12 cellular contexts compared by ENCODE assay signal in genomic region chr6:75611011-75611701, GRCh38. TPM values are rescaled to one million over a fixed set of nuclear protein-coding genes. Genes with fewer than 3 reads are reported as not detected.
DNase-seq lines count a peak whose midpoint lies in the region; ATAC-seq, FAIRE-seq and TF ChIP-seq lines count a peak whose summit lies in the region.
"Had no signal": no experiment of that assay in that cellular context is flagged by ENCODE, and none has a peak within 500 bp of the region (broad histone marks: within the 10 kb centered on the region; RNA-seq: fewer than 3 reads in every experiment).

No MANE protein-coding gene starts in this region.

- DNase-seq in CD8-positive, alpha-beta memory T cell: no peak
- no peak for DNase-seq in K562 (ENCODE audit: extremely low read depth in 1 of 4, low spot score in 3 of 4)
- DNase-seq in neural progenitor cell (ENCODE audit: low spot score): no peak
- no peak for DNase-seq in OCI-M2 (lab: John Stamatoyannopoulos, UW; ENCODE audit: unreplicated experiment)
- no peak for DNase-seq in NOMO-1 (lab: John Stamatoyannopoulos, UW; ENCODE audit: unreplicated experiment in 2 of 2)
- DNase-seq: NCI-H1092, NCI-H510A treated with DMSO at 0.1 percent for 48 hours, right cardiac atrium had no signal

- H3K27ac Mint-ChIP-seq in CD8-positive, alpha-beta memory T cell: peak overlapping the region; percentile 6 to 91 (median 78)
- no peak overlapping the region for H3K27ac Mint-ChIP-seq in neural progenitor cell

- TF ChIP-seq EP300 in K562 (IDR thresholded peaks at IDR 0.05; ENCODE audit: low read length): no peak

- no TSS peak for BruUV-seq in K562 (replicated peaks; lab: Mats Ljungman, UMichigan)

- in situ Hi-C loops in K562 (cut with MboI): no loop called here

- POLR2A ChIA-PET in CD8-positive, alpha-beta memory T cell (lab: Charles Lee): interaction anchor here (3.5 kb wide), 1 partner anchor 9 kb away, joined by 17 read pairs; the partner anchor contains the start of gene SENP6
- POLR2A ChIA-PET in K562 (lab: Yijun Ruan, JAX): interaction anchor here (3.5 to 4.6 kb wide), 2 partner anchors 9 to 10 kb away, joined by 15 to 31 read pairs; partner anchors contain the start of gene SENP6

- H3K4me1 ChIP-seq in CD8-positive, alpha-beta memory T cell (ENCODE audit: insufficient read depth, low read length): peaks cover 75% of the 10 kb centered on the region
- H3K4me1 ChIP-seq in K562 (replicated peaks in 1 of 2; ENCODE audit: control insufficient read depth in 2 of 2, insufficient read depth in 2 of 2, low read length in 2 of 2) (peaks cover 12 to 51% of the 10 kb centered on the region in 2 experiments), neural progenitor cell (peaks cover 18% of the 10 kb centered on the region)

- FAIRE-seq in K562 (lab: Jason Lieb, UNC): no peak

- CTCF ChIA-PET in CD8-positive, alpha-beta memory T cell (lab: Charles Lee): interaction anchor here (1.4 kb wide), 1 partner anchor 9 kb away, joined by 6 read pairs; the partner anchor contains the start of gene SENP6
- CTCF ChIA-PET in K562 (lab: Yijun Ruan, JAX; ENCODE audit: low intra/inter-chr PET ratio): no interaction called here

- no peaks in the 10 kb centered on the region for H3K9me3 ChIP-seq in CD8-positive, alpha-beta memory T cell (ENCODE audit: low read length)
- H3K9me3 ChIP-seq in K562 (replicated peaks; ENCODE audit: control insufficient read depth, insufficient read depth, low read depth, low read length) (no peaks in the 10 kb centered on the region), neural progenitor cell (ENCODE audit: low read depth) (no peaks in the 10 kb centered on the region)
- H3K9me3 ChIP-seq: HAP-1 had no signal

- ATAC-seq in HG02885 (IDR thresholded peaks at IDR 0.05; ENCODE audit: poor library complexity, unreplicated experiment) (peak; percentile 14), K562 (0 out of 3 replicates have a peak, but pooled peaks have one; percentile 13), HG03521 (IDR thresholded peaks at IDR 0.05; ENCODE audit: unreplicated experiment) (no peak)
- ATAC-seq: Right ventricle myocardium inferior had no signal

- H3K27me3 Mint-ChIP-seq in CD8-positive, alpha-beta memory T cell: no peaks in the 10 kb centered on the region
- no peaks in the 10 kb centered on the region for H3K27me3 Mint-ChIP-seq in neural progenitor cell (ENCODE audit: insufficient read depth, low read depth)

- 25% methylated on average over 2 of the region's 2 CpGs for WGBS in K562 (ENCODE audit: insufficient coverage, low coverage, missing lambda C conversion rate)

- TF ChIP-seq POLR2A in K562 (conservative IDR thresholded peaks at IDR 0.05): no peak

- no peak overlapping the region for H3K27ac ChIP-seq in CD8-positive, alpha-beta memory T cell (ENCODE audit: low read depth, low read length)
- no peak overlapping the region for H3K27ac ChIP-seq in K562 (ENCODE audit: extremely low read depth, low read depth, low read length)
- H3K27ac ChIP-seq in neural progenitor cell: peak overlapping the region; percentile 33

- no peaks in the 10 kb centered on the region for H3K9me1 ChIP-seq in K562 (ENCODE audit: control insufficient read depth, insufficient read depth, low read length)

- H3K4me3 ChIP-seq in CD8-positive, alpha-beta memory T cell (ENCODE audit: low read length): no peak overlapping the region
- H3K4me3 ChIP-seq in K562: no peak overlapping the region
- no peak overlapping the region for H3K4me3 ChIP-seq in neural progenitor cell
- H3K4me3 ChIP-seq: HAP-1 had no signal

- H3F3A ChIP-seq in neural progenitor cell (ENCODE audit: low read depth): no peaks in the 10 kb centered on the region

- H3K36me3 Mint-ChIP-seq in CD8-positive, alpha-beta memory T cell: peaks cover 0 to 2% (median 0%) of the 10 kb centered on the region in 3 donors
- peaks cover 56% of the 10 kb centered on the region for H3K36me3 Mint-ChIP-seq in neural progenitor cell

- H3K79me2 ChIP-seq in K562 (ENCODE audit: control insufficient read depth, insufficient read depth, low read length) (peaks cover 100% of the 10 kb centered on the region), neural progenitor cell (ENCODE audit: low read depth) (peaks cover 100% of the 10 kb centered on the region)

- H4K20me1 ChIP-seq in K562 (replicated peaks; ENCODE audit: control insufficient read depth, insufficient read depth, low read length) (peaks cover 12% of the 10 kb centered on the region; the same call in 1 of the 2 replicates), neural progenitor cell (ENCODE audit: low read depth) (peaks cover 64% of the 10 kb centered on the region)

- no peak overlapping the region for H2AFZ ChIP-seq in K562 (ENCODE audit: low read depth, low read length)
- no peak overlapping the region for H2AFZ ChIP-seq in neural progenitor cell (replicated peaks)

- H3K4me2 ChIP-seq in K562 (ENCODE audit: insufficient read depth, low read length): no peak overlapping the region
- no peak overlapping the region for H3K4me2 ChIP-seq in neural progenitor cell

- peak overlapping the region in 6 of 7 donors; percentile 3 to 80 (median 66) for H3K4me3 Mint-ChIP-seq in CD8-positive, alpha-beta memory T cell
- H3K4me3 Mint-ChIP-seq in neural progenitor cell: no peak overlapping the region

- H3K9me3 Mint-ChIP-seq in CD8-positive, alpha-beta memory T cell: no peaks in the 10 kb centered on the region
- H3K9me3 Mint-ChIP-seq in neural progenitor cell: peaks cover 48% of the 10 kb centered on the region

- intact Hi-C loops in K562 (cut with micrococcal nuclease): no loop called here

- no peak for TF ChIP-seq RAD21 in K562 (CRISPR knock-in tag; conservative IDR thresholded peaks at IDR 0.05 in 1 of 2, IDR thresholded peaks at IDR 0.05 in 1 of 2)

- no peaks in the 10 kb centered on the region for H3K36me3 ChIP-seq in CD8-positive, alpha-beta memory T cell (ENCODE audit: insufficient read depth, low read length)
- peaks cover 8% of the 10 kb centered on the region; the same call in 2 of the 3 replicates for H3K36me3 ChIP-seq in K562 (ENCODE audit: control insufficient read depth, insufficient read depth, low read length)
- no peaks in the 10 kb centered on the region for H3K36me3 ChIP-seq in neural progenitor cell

- peaks cover 90 to 100% (median 99%) of the 10 kb centered on the region in 3 donors for H3K4me1 Mint-ChIP-seq in CD8-positive, alpha-beta memory T cell
- peaks cover 2% of the 10 kb centered on the region for H3K4me1 Mint-ChIP-seq in neural progenitor cell

- H3K9ac ChIP-seq in K562 (ENCODE audit: insufficient read depth in 1 of 2, low read depth in 2 of 2, low read length in 2 of 2) (no peak overlapping the region), neural progenitor cell (no peak overlapping the region)

- TF ChIP-seq CTCF in K562 (IDR thresholded peaks at IDR 0.05 in 2 of 3, conservative IDR thresholded peaks at IDR 0.05 in 1 of 3; ENCODE audit: insufficient read depth in 2 of 3, low read depth in 1 of 3, low read length in 3 of 3): no peak
- TF ChIP-seq CTCF in neural progenitor cell (IDR thresholded peaks at IDR 0.05): no peak

- H3K27me3 ChIP-seq in CD8-positive, alpha-beta memory T cell (ENCODE audit: insufficient read depth, low read length, poor library complexity, severe bottlenecking): no peaks in the 10 kb centered on the region
- no peaks in the 10 kb centered on the region for H3K27me3 ChIP-seq in K562 (ENCODE audit: control insufficient read depth in 2 of 2, insufficient read depth in 2 of 2, low read length in 2 of 2)
- H3K27me3 ChIP-seq in neural progenitor cell: no peaks in the 10 kb centered on the region

TF ChIP-seq in K562, 482 proteins besides CTCF, POLR2A, EP300 and RAD21:
- no peak for TF ChIP-seq PPARD (CRISPR knock-in tag; IDR thresholded peaks at IDR 0.05)
- TF ChIP-seq, protein P1, sequence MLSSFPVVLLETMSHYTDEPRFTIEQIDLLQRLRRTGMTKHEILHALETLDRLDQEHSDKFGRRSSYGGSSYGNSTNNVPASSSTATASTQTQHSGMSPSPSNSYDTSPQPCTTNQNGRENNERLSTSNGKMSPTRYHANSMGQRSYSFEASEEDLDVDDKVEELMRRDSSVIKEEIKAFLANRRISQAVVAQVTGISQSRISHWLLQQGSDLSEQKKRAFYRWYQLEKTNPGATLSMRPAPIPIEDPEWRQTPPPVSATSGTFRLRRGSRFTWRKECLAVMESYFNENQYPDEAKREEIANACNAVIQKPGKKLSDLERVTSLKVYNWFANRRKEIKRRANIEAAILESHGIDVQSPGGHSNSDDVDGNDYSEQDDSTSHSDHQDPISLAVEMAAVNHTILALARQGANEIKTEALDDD (IDR thresholded peaks at IDR 0.05): peak; percentile 2; the same call in 1 of the 2 replicates

RNA-seq across cellular contexts. Expression of gene SENP6, which starts 9.5 kb away (rescaled TPM):
- total RNA-seq in CD8-positive, alpha-beta memory T cell: 10 to 100 TPM; 74.6 to 77.5 TPM
- 76.1 TPM for polyA plus RNA-seq in CD8-positive, alpha-beta memory T cell
- 48.5 and 222 TPM in 2 replicates for total RNA-seq in K562 (2011; cell fraction: chromatin; rRNA removed; ENCODE audit: low replicate concordance)
- 23.3 and 32.6 TPM in 2 replicates for total RNA-seq in K562 (2011; cell fraction: nucleolus; rRNA removed)
- 72.3 and 122 TPM in 2 replicates for total RNA-seq in K562 (2011; cell fraction: nucleoplasm; rRNA removed)
- 31.4 and 37.8 TPM in 2 replicates for total RNA-seq in K562 (2014; rRNA removed)
- total RNA-seq in K562 (2014; rRNA removed; fragmentation: Illumina TruSeq; extraction: Trizol): 79.4 and 89.9 TPM in 2 replicates
- total RNA-seq in K562 (2015; rRNA removed; fragmentation: Illumina TruSeq; extraction: Trizol): 59.7 and 65.9 TPM in 2 replicates
- 52.9 and 60.2 TPM in 2 replicates for total RNA-seq in K562 (2021)
- polyA plus RNA-seq in K562 (2011; rRNA removed): 33.6 and 43.7 TPM in 2 replicates
- polyA plus RNA-seq in K562 (2011; cell fraction: cytosol; rRNA removed): 5.2 and 9.1 TPM in 2 replicates
- 21.5 and 23.7 TPM in 2 replicates for polyA plus RNA-seq in K562 (2011; cell fraction: nucleus; rRNA removed)
- 32.8 and 39.2 TPM in 2 replicates for polyA plus RNA-seq in K562 (2012)
- 48.2 and 57.7 TPM in 2 replicates for polyA plus RNA-seq in K562 (2014; fragmentation: Illumina TruSeq; extraction: Trizol)
- polyA plus RNA-seq in K562 (2014; fragmentation: Nextera tagmentation; extraction: Ambion mirVana): 10 to 100 TPM; 11.1 to 12.6 TPM
- polyA plus RNA-seq in K562 (2014; rRNA removed): 42.2 and 46.8 TPM in 2 replicates
- 55.8 and 68.9 TPM in 2 replicates for polyA minus RNA-seq in K562 (2011; rRNA and poly(A)+ RNA removed)
- 15.6 and 21.2 TPM in 2 replicates for polyA minus RNA-seq in K562 (2011; cell fraction: cytosol; rRNA and poly(A)+ RNA removed)
- polyA minus RNA-seq in K562 (2011; cell fraction: nucleus; rRNA and poly(A)+ RNA removed): 43.8 and 69.5 TPM in 2 replicates
- total RNA-seq in neural progenitor cell (ENCODE audit: low replicate concordance): 108 and 202 TPM in 2 replicates
